Comparison of ENCODE assay signal across 25 cellular contexts in the genomic region with DNA sequence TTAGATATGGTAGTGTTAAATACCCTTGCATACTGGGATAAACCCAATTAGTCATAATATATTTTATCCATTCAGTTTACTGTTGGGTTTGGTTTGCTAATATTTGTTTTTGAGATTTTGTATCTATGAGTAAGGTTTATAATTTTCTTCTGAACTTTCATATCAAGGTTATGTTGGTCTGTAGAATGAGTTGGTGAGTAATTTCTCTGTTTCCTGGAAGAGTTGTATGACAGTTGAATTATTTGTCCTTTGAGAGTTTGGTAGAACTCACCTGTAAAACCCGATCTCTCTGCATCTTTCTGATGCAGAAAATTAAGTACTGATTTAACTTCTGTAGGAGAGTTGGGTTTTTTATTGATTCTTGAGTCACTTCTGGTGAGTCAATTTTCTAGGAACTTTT. TPM values are rescaled to one million over a fixed set of nuclear protein-coding genes. Genes with fewer than 3 reads are reported as not detected.
DNase-seq lines count a peak whose midpoint lies in the region; ATAC-seq lines count a peak whose summit lies in the region.
"Had no signal": no experiment of that assay in that cellular context is flagged by ENCODE, and none has a peak within 500 bp of the region (broad histone marks: within the 10 kb centered on the region; RNA-seq: fewer than 3 reads in every experiment).

No MANE protein-coding gene starts in this region.

- H3K9me3 ChIP-seq in mesenchymal stem cell (ENCODE audit: control insufficient read depth, low read length) (no peaks in the 10 kb centered on the region), aorta (ENCODE audit: control insufficient read depth, low read length) (no peaks in the 10 kb centered on the region)
- H3K9me3 ChIP-seq: BE2C, Caco-2, HAP-1 had no signal

- intact Hi-C loops in activated CD4-positive, alpha-beta T cell treated with anti-CD3 and anti-CD28 coated beads, Interleukin-2, amount 10 ng/mL, durations not matched to agents 24 days and 14 days (cut with micrococcal nuclease): loop anchor here (1.0 to 5.0 kb wide), 2 partner anchors 9 to 46 kb away; partner anchors contain the start of gene SLC38A9
- intact Hi-C loops in aorta (cut with DNase I): no loop called here

- no peaks in the 10 kb centered on the region for H3K79me1 ChIP-seq in mesenchymal stem cell (replicated peaks; ENCODE audit: low read length, poor library complexity, severe bottlenecking)

- no peak overlapping the region for H2BK15ac ChIP-seq in mesenchymal stem cell (ENCODE audit: low read depth, poor library complexity, severe bottlenecking)

- no peaks in the 10 kb centered on the region for H3K27me3 Mint-ChIP-seq in activated CD4-positive, alpha-beta T cell treated with anti-CD3 and anti-CD28 coated beads, Interleukin-2, amount 10 ng/mL, durations not matched to agents 24 days and 14 days
- H3K27me3 Mint-ChIP-seq in activated CD4-positive, alpha-beta memory T cell treated with anti-CD3 and anti-CD28 coated beads, Interleukin-2, amount 10 ng/mL, durations not matched to agents 7 days and 5 days: peaks cover 9% of the 10 kb centered on the region

- peak overlapping the region; percentile 64 for H3K4me3 Mint-ChIP-seq in activated CD4-positive, alpha-beta T cell treated with anti-CD3 and anti-CD28 coated beads, Interleukin-2, amount 10 ng/mL, durations not matched to agents 24 days and 14 days
- no peak overlapping the region for H3K4me3 Mint-ChIP-seq in activated CD4-positive, alpha-beta memory T cell treated with anti-CD3 and anti-CD28 coated beads, Interleukin-2, amount 10 ng/mL, durations not matched to agents 7 days and 5 days
- H3K4me3 Mint-ChIP-seq: CD4-positive, CD25-positive, alpha-beta regulatory T cell had no signal

- CTCF ChIA-PET in activated CD4-positive, alpha-beta memory T cell treated with anti-CD3 and anti-CD28 coated beads, Interleukin-2, amount 10 ng/mL, durations not matched to agents 7 days and 5 days (lab: Charles Lee): interaction anchor here (0.6 to 1.2 kb wide), 2 partner anchors 42 to 247 kb away, joined by 3 read pairs; no protein-coding TSS in a partner anchor

- H2AK5ac ChIP-seq in mesenchymal stem cell (ENCODE audit: low read length, severe bottlenecking): no peak overlapping the region

- H4K91ac ChIP-seq in mesenchymal stem cell (ENCODE audit: low read length): no peak overlapping the region

- H3K4me1 ChIP-seq in mesenchymal stem cell (ENCODE audit: control insufficient read depth, insufficient read depth, low read depth, low read length) (no peaks in the 10 kb centered on the region), aorta (ENCODE audit: control insufficient read depth in 1 of 2, insufficient read depth in 2 of 2, low read length in 2 of 2) (no peaks in the 10 kb centered on the region)
- H3K4me1 ChIP-seq: BE2C, Caco-2, HAP-1 had no signal

- H3K27ac Mint-ChIP-seq in activated CD4-positive, alpha-beta T cell treated with anti-CD3 and anti-CD28 coated beads, Interleukin-2, amount 10 ng/mL, durations not matched to agents 24 days and 14 days: peak overlapping the region; percentile 85
- H3K27ac Mint-ChIP-seq in activated naive CD4-positive, alpha-beta T cell treated with anti-CD3 and anti-CD28 coated beads, Interleukin-2, amount 50 U/mL, for 72 hours: peak overlapping the region in 1 of 2 donors; percentile 31
- peak overlapping the region; percentile 38 for H3K27ac Mint-ChIP-seq in activated CD4-positive, alpha-beta memory T cell treated with anti-CD3 and anti-CD28 coated beads, Interleukin-2, amount 10 ng/mL, durations not matched to agents 7 days and 5 days
- H3K27ac Mint-ChIP-seq: CD4-positive, CD25-positive, alpha-beta regulatory T cell had no signal

- DNase-seq in activated CD4-positive, alpha-beta T cell treated with anti-CD3 and anti-CD28 coated beads, Interleukin-2, amount 10 ng/mL, durations not matched to agents 24 days and 14 days: no peak
- no peak for DNase-seq in activated CD4-positive, alpha-beta T cell treated with anti-CD3 and anti-CD28 coated beads for 1 hour
- DNase-seq in activated naive CD4-positive, alpha-beta T cell treated with anti-CD3 and anti-CD28 coated beads, Interleukin-2, amount 50 U/mL, for 72 hours (ENCODE audit: low spot score in 2 of 2): no peak
- DNase-seq in activated naive CD4-positive, alpha-beta T cell treated with Interleukin-2 at 50 U/mL for 16 hours: no peak
- no peak for DNase-seq in activated CD4-positive, alpha-beta memory T cell treated with anti-CD3 and anti-CD28 coated beads, Interleukin-2, amount 10 ng/mL, durations not matched to agents 7 days and 5 days
- no peak for DNase-seq in mesenchymal stem cell
- no peak for DNase-seq in aorta
- DNase-seq: BE2C, Caco-2, DMS153, EL, GM23248, Kasumi-1, MM.1S, NCI-H1092, NCI-H1436 treated with DMSO at 0.1 percent for 48 hours, NCI-H2029, NCI-H345, NCI-H524 treated with DMSO at 0.1 percent for 48 hours had no signal

- peak overlapping the region; percentile 57 for H2BK5ac ChIP-seq in mesenchymal stem cell (ENCODE audit: low read depth, low read length, poor library complexity, severe bottlenecking)

- no peak overlapping the region for H2BK12ac ChIP-seq in mesenchymal stem cell (ENCODE audit: low read length in 2 of 2)

- no peak overlapping the region for H3K4me2 ChIP-seq in mesenchymal stem cell (ENCODE audit: low read length, poor library complexity, severe bottlenecking)

- H3K14ac ChIP-seq in mesenchymal stem cell (ENCODE audit: low read length in 2 of 2): no peak overlapping the region

- peak; percentile 16 to 95 for ATAC-seq in activated naive CD4-positive, alpha-beta T cell treated with anti-CD3 and anti-CD28 coated beads, Interleukin-2, amount 50 U/mL, for 72 hours
- no peak for ATAC-seq in GM18870 (IDR thresholded peaks at IDR 0.05; ENCODE audit: unreplicated experiment)
- ATAC-seq in aorta (ENCODE audit: low FRiP score): no peak
- ATAC-seq: GM12878 had no signal

- no peak overlapping the region for H4K8ac ChIP-seq in mesenchymal stem cell (ENCODE audit: low read length)

- no peaks in the 10 kb centered on the region for H3K27me3 ChIP-seq in mesenchymal stem cell (ENCODE audit: control insufficient read depth in 1 of 2, insufficient read depth in 1 of 2, low read length in 2 of 2)
- peaks cover 0 to 2% of the 10 kb centered on the region in 2 donors for H3K27me3 ChIP-seq in aorta (ENCODE audit: control insufficient read depth in 1 of 2, insufficient read depth in 2 of 2, low read length in 1 of 2)

- POLR2A ChIA-PET in activated CD4-positive, alpha-beta memory T cell treated with anti-CD3 and anti-CD28 coated beads, Interleukin-2, amount 10 ng/mL, durations not matched to agents 7 days and 5 days (lab: Charles Lee): no interaction called here

- H3K4ac ChIP-seq in mesenchymal stem cell (ENCODE audit: low read depth in 1 of 2, low read length in 2 of 2): no peak overlapping the region

- H2AFZ ChIP-seq in mesenchymal stem cell (ENCODE audit: low read depth, low read length): no peak overlapping the region
- H2AFZ ChIP-seq: GM23248 had no signal

- no peaks in the 10 kb centered on the region for H3K36me3 ChIP-seq in mesenchymal stem cell (ENCODE audit: control insufficient read depth in 1 of 2, insufficient read depth in 2 of 2, low read depth in 1 of 2, low read length in 2 of 2)
- no peaks in the 10 kb centered on the region for H3K36me3 ChIP-seq in aorta (ENCODE audit: control insufficient read depth in 1 of 2, insufficient read depth in 2 of 2, low read length in 1 of 2)
- H3K36me3 ChIP-seq: BE2C, HAP-1 had no signal

- peaks cover 25% of the 10 kb centered on the region for H3K4me1 Mint-ChIP-seq in activated CD4-positive, alpha-beta T cell treated with anti-CD3 and anti-CD28 coated beads, Interleukin-2, amount 10 ng/mL, durations not matched to agents 24 days and 14 days
- H3K4me1 Mint-ChIP-seq in activated CD4-positive, alpha-beta memory T cell treated with anti-CD3 and anti-CD28 coated beads, Interleukin-2, amount 10 ng/mL, durations not matched to agents 7 days and 5 days: peaks cover 29% of the 10 kb centered on the region

- H3K9me3 Mint-ChIP-seq in activated CD4-positive, alpha-beta T cell treated with anti-CD3 and anti-CD28 coated beads, Interleukin-2, amount 10 ng/mL, durations not matched to agents 24 days and 14 days: peaks cover 13% of the 10 kb centered on the region
- H3K9me3 Mint-ChIP-seq in activated naive CD4-positive, alpha-beta T cell treated with anti-CD3 and anti-CD28 coated beads, Interleukin-2, amount 50 U/mL, for 72 hours: no peaks in the 10 kb centered on the region
- peaks cover 6% of the 10 kb centered on the region for H3K9me3 Mint-ChIP-seq in activated CD4-positive, alpha-beta memory T cell treated with anti-CD3 and anti-CD28 coated beads, Interleukin-2, amount 10 ng/mL, durations not matched to agents 7 days and 5 days

- H3K27ac ChIP-seq in mesenchymal stem cell (ENCODE audit: low read length, poor library complexity, severe bottlenecking): no peak overlapping the region
- no peak overlapping the region for H3K27ac ChIP-seq in aorta (ENCODE audit: low read depth in 1 of 2, low read length in 2 of 2)
- H3K27ac ChIP-seq: GM23248, RWPE1 had no signal

- WGBS in mesenchymal stem cell: 100% methylated on average over 1 of the region's 1 CpG
- WGBS in aorta, 2 donors: 88 to 96% methylated on average over 1 of the region's 1 CpG

- H3K36me3 Mint-ChIP-seq in activated CD4-positive, alpha-beta T cell treated with anti-CD3 and anti-CD28 coated beads, Interleukin-2, amount 10 ng/mL, durations not matched to agents 24 days and 14 days (ENCODE audit: low read depth): peaks cover 11% of the 10 kb centered on the region
- H3K36me3 Mint-ChIP-seq in activated naive CD4-positive, alpha-beta T cell treated with anti-CD3 and anti-CD28 coated beads, Interleukin-2, amount 50 U/mL, for 72 hours: no peaks in the 10 kb centered on the region
- H3K36me3 Mint-ChIP-seq in activated CD4-positive, alpha-beta memory T cell treated with anti-CD3 and anti-CD28 coated beads, Interleukin-2, amount 10 ng/mL, durations not matched to agents 7 days and 5 days (ENCODE audit: low read depth): peaks cover 15% of the 10 kb centered on the region
- H3K36me3 Mint-ChIP-seq: CD4-positive, CD25-positive, alpha-beta regulatory T cell had no signal

- H2BK120ac ChIP-seq in mesenchymal stem cell (ENCODE audit: low read depth, low read length): no peak overlapping the region

- H3K18ac ChIP-seq in mesenchymal stem cell (ENCODE audit: low read depth in 1 of 2, low read length in 2 of 2): no peak overlapping the region

- H3K9ac ChIP-seq in mesenchymal stem cell (ENCODE audit: low read length): no peak overlapping the region
- H3K9ac ChIP-seq: GM23248 had no signal

- H3K23ac ChIP-seq in mesenchymal stem cell (ENCODE audit: low read length in 2 of 2): no peak overlapping the region

- H3K4me3 ChIP-seq in mesenchymal stem cell (ENCODE audit: insufficient read depth in 1 of 2, low read depth in 1 of 2, low read length in 2 of 2): no peak overlapping the region
- H3K4me3 ChIP-seq in aorta (ENCODE audit: low read length in 2 of 2): no peak overlapping the region
- H3K4me3 ChIP-seq: GM12878, GM23248, HAP-1 had no signal

RNA-seq across cellular contexts. Expression of gene DDX4, which starts 20.4 kb away (rescaled TPM):
- 0.19 and 0.40 TPM in 2 replicates for total RNA-seq in activated CD4-positive, alpha-beta T cell treated with anti-CD3 and anti-CD28 coated beads, Interleukin-2, amount 10 ng/mL, durations not matched to agents 24 days and 14 days
- not detected for total RNA-seq in activated naive CD4-positive, alpha-beta T cell treated with anti-CD3 and anti-CD28 coated beads, Interleukin-2, amount 50 U/mL, for 72 hours
- total RNA-seq in activated CD4-positive, alpha-beta memory T cell treated with anti-CD3 and anti-CD28 coated beads, Interleukin-2, amount 10 ng/mL, durations not matched to agents 7 days and 5 days: under 1 TPM; 0.50 to 0.83 TPM
- polyA plus RNA-seq in mesenchymal stem cell (2013, experiment 1 of 2): not detected
- polyA plus RNA-seq in mesenchymal stem cell (2013, experiment 2 of 2): not detected
- total RNA-seq in aorta: not detected
- not detected for polyA plus RNA-seq in aorta
- total RNA-seq: A172; Caco-2; CD4-positive, CD25-positive, alpha-beta regulatory T cell; GM23248 had no signal
- polyA plus RNA-seq: CD4-positive, CD25-positive, alpha-beta regulatory T cell; GM23248 had no signal

RNA-seq across cellular contexts. Expression of gene SLC38A9, which starts 46.1 kb away (rescaled TPM):
- 20.5 and 21.4 TPM in 2 replicates for total RNA-seq in activated CD4-positive, alpha-beta T cell treated with anti-CD3 and anti-CD28 coated beads, Interleukin-2, amount 10 ng/mL, durations not matched to agents 24 days and 14 days
- 10 to 100 TPM; 17.9 to 19.5 TPM for total RNA-seq in activated naive CD4-positive, alpha-beta T cell treated with anti-CD3 and anti-CD28 coated beads, Interleukin-2, amount 50 U/mL, for 72 hours
- total RNA-seq in activated CD4-positive, alpha-beta memory T cell treated with anti-CD3 and anti-CD28 coated beads, Interleukin-2, amount 10 ng/mL, durations not matched to agents 7 days and 5 days: 10 to 100 TPM; 23.7 to 24.3 TPM
- 23.0 TPM for polyA plus RNA-seq in mesenchymal stem cell (2013, experiment 1 of 2)
- polyA plus RNA-seq in mesenchymal stem cell (2013, experiment 2 of 2): 23.1 TPM
- total RNA-seq in aorta: 10 to 100 TPM; 22.5 to 34.7 TPM
- 10 to 100 TPM in 1 of 2 donors, 1 to 10 TPM in 1; 9.3 to 11.7 TPM for polyA plus RNA-seq in aorta

Comparison
In these comparisons a context has a peak if more than half of its experiments do, and no peak if none do; other contexts are left out.
1. ATAC-seq: peak in activated naive CD4-positive, alpha-beta T cell treated with anti-CD3 and anti-CD28 coated beads, Interleukin-2, amount 50 U/mL, for 72 hours (2 of 2); none in GM18870 (single experiment) and aorta (single experiment).